ENCODE assay signal across 27 cellular contexts in the genomic region with DNA sequence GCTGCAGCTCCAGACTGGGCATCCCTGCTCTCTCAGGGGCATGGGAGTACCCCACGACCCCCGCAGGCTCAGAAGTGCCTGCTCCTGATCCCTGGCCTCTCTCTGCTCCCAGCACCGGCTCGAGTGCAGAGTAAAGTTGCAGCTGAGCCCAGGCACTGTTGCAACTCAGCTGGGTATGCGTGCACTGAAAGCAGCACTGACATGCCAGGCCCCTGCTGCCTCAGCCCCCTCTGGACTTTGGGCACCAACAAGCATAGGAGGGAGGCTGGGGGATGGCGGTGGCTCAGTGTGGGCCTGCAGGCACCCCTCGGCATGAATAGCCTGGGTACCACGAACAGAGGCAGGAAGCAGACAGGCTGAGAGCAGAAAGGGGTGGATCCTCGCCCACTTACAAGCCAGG.
DNase-seq lines count a peak whose midpoint lies in the region; ATAC-seq, FAIRE-seq and TF ChIP-seq lines count a peak whose summit lies in the region.
"Had no signal": no experiment of that assay in that cellular context is flagged by ENCODE, and none has a peak within 500 bp of the region (broad histone marks: within the 10 kb centered on the region; RNA-seq: fewer than 3 reads in every experiment).

No MANE protein-coding gene starts in this region.

- H3K27me3 Mint-ChIP-seq in WTC11 (ENCODE audit: low read depth) = no peaks in the 10 kb centered on the region; the same call in 1 of the 2 replicates
- H3K27me3 Mint-ChIP-seq in stimulated activated memory B cell treated with anti-CD40 and anti-IgM and Interleukin-4, amounts not matched to agents 10 μg/mL and 1 μg/mL and 100 μg/mL, for 72 hours = no peaks in the 10 kb centered on the region

- H3K4me3 ChIP-seq in H1 (ENCODE audit: extremely low read depth in 1 of 4, insufficient read depth in 2 of 4, low read depth in 3 of 4, low read length in 4 of 4) (no peak overlapping the region), neuronal stem cell (ENCODE audit: low read length in 2 of 2) (no peak overlapping the region)
- H3K4me3 ChIP-seq: A549; BLaER1 treated with 17β-estradiol and CSF1 and Interleukin-3, amounts not matched to agents 10 nM and 100 nM; GM12878; GM23248; HAP-1 had no signal

- H3K18ac ChIP-seq in H1 (ENCODE audit: extremely low read depth, low read length) (no peak overlapping the region), neuronal stem cell (ENCODE audit: low read length) (peak overlapping the region; percentile 87)

- DNase-seq in WTC11 (ENCODE audit: low spot score) (peak; percentile 9), H1 (ENCODE audit: low read depth in 1 of 2, low spot score in 2 of 2) (no peak), neuronal stem cell (ENCODE audit: low spot score) (no peak), middle frontal gyrus (ENCODE audit: extremely low spot score, low spot score) (no peak), NOMO-1 (lab: John Stamatoyannopoulos, UW; ENCODE audit: unreplicated experiment in 2 of 2) (no peak)
- DNase-seq in stimulated activated CD4-positive, alpha-beta T cell treated with anti-CD3 and anti-CD28 coated beads, Interleukin-4, amount 100 ng/mL, for 24 hours = no peak
- DNase-seq: 8988T; ACHN; AML-193; CD4-positive, alpha-beta T cell; CD8-positive, alpha-beta memory T cell; DMS 273 treated with DMSO at 0.1 percent for 48 hours; DMS79; EL; GDM1; GM23248; HFFc6 had no signal

- no peak overlapping the region for H3K9ac ChIP-seq in H1 (replicated peaks in 1 of 4; ENCODE audit: extremely low read depth in 1 of 4, low read depth in 3 of 4, low read length in 3 of 4)
- H3K9ac ChIP-seq in neuronal stem cell (ENCODE audit: low read depth, low read length, poor library complexity) = no peak overlapping the region
- H3K9ac ChIP-seq: BLaER1 treated with 17β-estradiol and CSF1 and Interleukin-3, amounts not matched to agents 10 nM and 100 nM; GM23248 had no signal

- no peak overlapping the region for H2AK5ac ChIP-seq in H1 (ENCODE audit: low read depth, low read length)
- H2AK5ac ChIP-seq in neuronal stem cell (ENCODE audit: low read depth, low read length) = peak overlapping the region; percentile 28

- H4K8ac ChIP-seq in H1 (ENCODE audit: extremely low read depth, insufficient read depth, low read length) (peak overlapping the region; percentile 71; the same call in 1 of the 2 replicates), neuronal stem cell (ENCODE audit: low read depth, low read length) (peak overlapping the region; percentile 99)

- H3K4ac ChIP-seq in H1 (replicated peaks; ENCODE audit: insufficient read length, low read depth, low read length) = no peak overlapping the region
- H3K4ac ChIP-seq in neuronal stem cell (ENCODE audit: low read length) = no peak overlapping the region

- no peaks in the 10 kb centered on the region; a peak in 1 of 7 replicates for H3K4me1 ChIP-seq in H1 (replicated peaks in 1 of 4; ENCODE audit: control insufficient read depth in 3 of 4, insufficient read depth in 4 of 4, low read length in 3 of 4)
- no peaks in the 10 kb centered on the region for H3K4me1 ChIP-seq in neuronal stem cell (ENCODE audit: control insufficient read depth in 2 of 2, insufficient read depth in 1 of 2, low read depth in 1 of 2, low read length in 2 of 2)
- H3K4me1 ChIP-seq: A549; BLaER1 treated with 17β-estradiol and CSF1 and Interleukin-3, amounts not matched to agents 10 nM and 100 nM; HAP-1 had no signal

- H3K27ac Mint-ChIP-seq in WTC11 = no peak overlapping the region
- H3K27ac Mint-ChIP-seq in stimulated activated memory B cell treated with anti-CD40 and anti-IgM and Interleukin-4, amounts not matched to agents 10 μg/mL and 1 μg/mL and 100 μg/mL, for 72 hours = no peak overlapping the region
- H3K27ac Mint-ChIP-seq: CD14-positive monocyte; CD4-positive, alpha-beta T cell; CD8-positive, alpha-beta memory T cell; HFFc6 had no signal

- no peak overlapping the region for H3K56ac ChIP-seq in H1 (replicated peaks; ENCODE audit: insufficient read length, low read depth, low read length)

- no peak overlapping the region for H3K4me3 Mint-ChIP-seq in WTC11
- no peak overlapping the region for H3K4me3 Mint-ChIP-seq in stimulated activated memory B cell treated with anti-CD40 and anti-IgM and Interleukin-4, amounts not matched to agents 10 μg/mL and 1 μg/mL and 100 μg/mL, for 72 hours
- H3K4me3 Mint-ChIP-seq: CD14-positive monocyte; CD4-positive, alpha-beta T cell; CD8-positive, alpha-beta memory T cell; HFFc6 had no signal

- no peaks in the 10 kb centered on the region for H3K79me1 ChIP-seq in H1 (ENCODE audit: low read depth, low read length)
- H3K79me1 ChIP-seq in neuronal stem cell (ENCODE audit: low read depth, low read length) = peaks cover 3% of the 10 kb centered on the region

- H4K5ac ChIP-seq in H1 (ENCODE audit: insufficient read length, low read depth, low read length) = no peak overlapping the region

- FAIRE-seq in H1 (lab: Jason Lieb, UNC) = no peak
- FAIRE-seq: A549, D721Med, GM12878, GM19239, H54 had no signal

- H3K36me3 ChIP-seq in H1 (ENCODE audit: control insufficient read depth in 2 of 4, insufficient read depth in 4 of 4, low read length in 3 of 4) (no peaks in the 10 kb centered on the region), neuronal stem cell (replicated peaks in 1 of 2; ENCODE audit: control insufficient read depth in 2 of 2, insufficient read depth in 2 of 2, low read length in 2 of 2) (no peaks in the 10 kb centered on the region)
- H3K36me3 ChIP-seq: BE2C; BLaER1 treated with 17β-estradiol and CSF1 and Interleukin-3, amounts not matched to agents 10 nM and 100 nM; HAP-1 had no signal

- ATAC-seq in WTC11 = no peak; the same call in none of the 2 replicates
- ATAC-seq in stimulated activated memory B cell treated with anti-CD40 and anti-IgM and Interleukin-4, amounts not matched to agents 10 μg/mL and 1 μg/mL and 100 μg/mL, for 72 hours = peak; percentile 7
- ATAC-seq: A549, GM12878 had no signal

- POLR2A ChIA-PET in WTC11 (lab: Charles Lee) = no interaction called here
- POLR2A ChIA-PET in H1 (lab: Charles Lee; ENCODE audit: partially characterized antibody) = no interaction called here

- H3K23me2 ChIP-seq in H1 (ENCODE audit: low read depth, low read length) = no peaks in the 10 kb centered on the region

- no peak for TF ChIP-seq RAD21 in H1 (IDR thresholded peaks at IDR 0.05 in 1 of 2, conservative IDR thresholded peaks at IDR 0.05 in 1 of 2; ENCODE audit: low read depth in 2 of 2, low read length in 2 of 2)

- TF ChIP-seq CTCF in WTC11 (IDR thresholded peaks at IDR 0.05) (no peak), H1 (IDR thresholded peaks at IDR 0.05; ENCODE audit: control extremely low read depth in 1 of 3, insufficient read depth in 1 of 3, low read depth in 1 of 3, low read length in 3 of 3) (no peak)

- H2BK120ac ChIP-seq in H1 (replicated peaks; ENCODE audit: low read depth, low read length) (no peak overlapping the region), neuronal stem cell (ENCODE audit: low read depth, low read length) (no peak overlapping the region)

- H2BK5ac ChIP-seq in H1 (ENCODE audit: low read depth, low read length) (no peak overlapping the region), neuronal stem cell (ENCODE audit: low read length) (no peak overlapping the region)

- H4K20me1 ChIP-seq in H1 (replicated peaks in 1 of 2; ENCODE audit: control insufficient read depth in 1 of 2, insufficient read depth in 2 of 2, low read length in 2 of 2) = no peaks in the 10 kb centered on the region
- H4K20me1 ChIP-seq: BLaER1 treated with 17β-estradiol and CSF1 and Interleukin-3, amounts not matched to agents 10 nM and 100 nM had no signal

- H3K4me2 ChIP-seq in H1 (ENCODE audit: insufficient read depth in 1 of 2, low read depth in 2 of 2, low read length in 2 of 2) (no peak overlapping the region), neuronal stem cell (ENCODE audit: insufficient read depth, low read length, poor library complexity, severe bottlenecking) (no peak overlapping the region)
- H3K4me2 ChIP-seq: A549; BLaER1 treated with 17β-estradiol and CSF1 and Interleukin-3, amounts not matched to agents 10 nM and 100 nM had no signal

- H2AFZ ChIP-seq in H1 (ENCODE audit: low read length) (no peak overlapping the region), neuronal stem cell (ENCODE audit: low read length) (no peak overlapping the region)
- H2AFZ ChIP-seq: GM23248 had no signal

- no peaks in the 10 kb centered on the region for H3K36me3 Mint-ChIP-seq in WTC11
- no peaks in the 10 kb centered on the region for H3K36me3 Mint-ChIP-seq in stimulated activated memory B cell treated with anti-CD40 and anti-IgM and Interleukin-4, amounts not matched to agents 10 μg/mL and 1 μg/mL and 100 μg/mL, for 72 hours
- H3K36me3 Mint-ChIP-seq: CD14-positive monocyte; CD8-positive, alpha-beta memory T cell had no signal

- H4K91ac ChIP-seq in H1 (replicated peaks; ENCODE audit: insufficient read length, low read length) = no peak overlapping the region
- H4K91ac ChIP-seq in neuronal stem cell (ENCODE audit: low read depth, low read length, poor library complexity) = no peak overlapping the region

- H3K4me1 Mint-ChIP-seq in WTC11 = no peaks in the 10 kb centered on the region
- H3K4me1 Mint-ChIP-seq in stimulated activated memory B cell treated with anti-CD40 and anti-IgM and Interleukin-4, amounts not matched to agents 10 μg/mL and 1 μg/mL and 100 μg/mL, for 72 hours = no peaks in the 10 kb centered on the region
- H3K4me1 Mint-ChIP-seq: CD14-positive monocyte; CD8-positive, alpha-beta memory T cell had no signal

- no peaks in the 10 kb centered on the region for H3K79me2 ChIP-seq in H1 (ENCODE audit: control insufficient read depth in 1 of 2, insufficient read depth in 2 of 2, low read length in 2 of 2)

- H3K27ac ChIP-seq in H1 (ENCODE audit: low read depth, low read length) = no peak overlapping the region
- no peak overlapping the region for H3K27ac ChIP-seq in neuronal stem cell (replicated peaks; ENCODE audit: low read length)
- H3K27ac ChIP-seq: A549; BLaER1 treated with 17β-estradiol and CSF1 and Interleukin-3, amounts not matched to agents 10 nM and 100 nM; GM23248 had no signal

- H3K23ac ChIP-seq in H1 (ENCODE audit: insufficient read length) (no peak overlapping the region), neuronal stem cell (ENCODE audit: low read depth, low read length, poor library complexity) (no peak overlapping the region)

- no peaks in the 10 kb centered on the region for H3K9me3 ChIP-seq in H1 (ENCODE audit: insufficient read depth in 2 of 2, low read depth in 1 of 2, low read length in 1 of 2)
- H3K9me3 ChIP-seq in neuronal stem cell (replicated peaks in 1 of 2; ENCODE audit: control insufficient read depth in 2 of 2, insufficient read depth in 1 of 2, low read depth in 1 of 2, low read length in 2 of 2) = peaks cover 0 to 2% of the 10 kb centered on the region in 2 donors
- H3K9me3 ChIP-seq: A549, BE2C, HAP-1 had no signal

- CTCF ChIA-PET in WTC11 (lab: Charles Lee) = no interaction called here
- CTCF ChIA-PET in H1 (lab: Charles Lee; ENCODE audit: partially characterized antibody) = interaction anchor here (0.7 to 1.3 kb wide), 2 partner anchors 8 to 111 kb away, joined by 3 read pairs; no protein-coding TSS in a partner anchor

- TF ChIP-seq POLR2A in H1 (IDR thresholded peaks at IDR 0.05; ENCODE audit: control extremely low read depth in 1 of 2, low read depth in 2 of 2, low read length in 2 of 2) = no peak

- no peaks in the 10 kb centered on the region for H3K27me3 ChIP-seq in H1 (replicated peaks in 1 of 4; ENCODE audit: control insufficient read depth in 3 of 4, extremely low read depth in 1 of 4, insufficient read depth in 3 of 4, low read length in 3 of 4)
- H3K27me3 ChIP-seq in neuronal stem cell (ENCODE audit: control insufficient read depth in 3 of 3, insufficient read depth in 3 of 3, low read depth in 1 of 3, low read length in 3 of 3) = no peaks in the 10 kb centered on the region
- H3K27me3 ChIP-seq: BE2C; BLaER1 treated with 17β-estradiol and CSF1 and Interleukin-3, amounts not matched to agents 10 nM and 100 nM had no signal

- H3K14ac ChIP-seq in H1 (ENCODE audit: insufficient read length) (no peak overlapping the region), neuronal stem cell (ENCODE audit: low read length) (peak overlapping the region; percentile 71)

- TF ChIP-seq EP300 in H1 (IDR thresholded peaks at IDR 0.05; ENCODE audit: borderline replicate concordance in 1 of 2, low read depth in 2 of 2, low read length in 2 of 2) = no peak

- H2BK15ac ChIP-seq in H1 (ENCODE audit: low read length) (no peak overlapping the region), neuronal stem cell (ENCODE audit: low read length) (no peak overlapping the region)

- no peak overlapping the region for H2BK12ac ChIP-seq in H1 (ENCODE audit: low read depth, low read length)
- no peak overlapping the region for H2BK12ac ChIP-seq in neuronal stem cell (ENCODE audit: low read length)

- WGBS in H1 (ENCODE audit: extremely low coverage in 1 of 2, insufficient coverage in 1 of 2, insufficient read length in 1 of 2, insufficient replicate concordance in 2 of 2, low coverage in 1 of 2, low lambda C conversion rate in 2 of 2, missing lambda C conversion rate in 1 of 2), 2 experiments = 87% methylated on average over 9 of the region's 9 CpGs; no CpG with 5 or more reads in 1 of the 2 experiments
- no CpG with 5 or more reads among the region's 9 CpGs for WGBS in neuronal stem cell (ENCODE audit: extremely low coverage in 2 of 2, insufficient read length in 2 of 2, insufficient replicate concordance in 1 of 2), 2 donors

- H3K9me3 Mint-ChIP-seq in WTC11 = no peaks in the 10 kb centered on the region
- H3K9me3 Mint-ChIP-seq in stimulated activated memory B cell treated with anti-CD40 and anti-IgM and Interleukin-4, amounts not matched to agents 10 μg/mL and 1 μg/mL and 100 μg/mL, for 72 hours = no peaks in the 10 kb centered on the region
- H3K9me3 Mint-ChIP-seq: CD4-positive, alpha-beta T cell; CD8-positive, alpha-beta memory T cell had no signal

- H2BK20ac ChIP-seq in H1 (ENCODE audit: low read length) = no peak overlapping the region
